In genomic region chr17:1109606-1110523, GRCh38 we compare ENCODE assay signal across 8 cellular contexts.
DNase-seq lines count a peak whose midpoint lies in the region; ATAC-seq and TF ChIP-seq lines count a peak whose summit lies in the region.

No MANE protein-coding gene starts in this region.

- H3K9me3 ChIP-seq in ES-I3 (ENCODE audit: control insufficient read depth, insufficient read depth, low read length) (no peaks in the 10 kb centered on the region), WERI-Rb-1 (ENCODE audit: severe bottlenecking) (no peaks in the 10 kb centered on the region)

- H3K27ac ChIP-seq in WERI-Rb-1, result peak overlapping the region; percentile 86

- peak overlapping the region; percentile 80 to 82 (median 81) for H3K4me3 Mint-ChIP-seq in nephron

- H3K36me3 Mint-ChIP-seq in nephron (ENCODE audit: low read depth), result no peaks in the 10 kb centered on the region

- H3K4me3 ChIP-seq in WERI-Rb-1 (ENCODE audit: low read depth, low read length) (peak overlapping the region; percentile 64), epithelial cell of proximal tubule (ENCODE audit: low read depth, low read length) (peak overlapping the region; percentile 86)

- no peaks in the 10 kb centered on the region for H3K27me3 ChIP-seq in WERI-Rb-1 (ENCODE audit: insufficient read depth, low read depth, severe bottlenecking)

- DNase-seq in WERI-Rb-1 (peak; percentile 58), epithelial cell of proximal tubule (ENCODE audit: low read depth) (no peak), putamen (ENCODE audit: low spot score) (no peak)

- peak overlapping the region; percentile 64 to 94 (median 80) for H3K27ac Mint-ChIP-seq in nephron

- no peaks in the 10 kb centered on the region for H3K9me3 Mint-ChIP-seq in nephron

- H3K36me3 ChIP-seq in ES-I3 (ENCODE audit: insufficient read depth, low read length) (no peaks in the 10 kb centered on the region), WERI-Rb-1 (no peaks in the 10 kb centered on the region)

- ATAC-seq in HG03045 (IDR thresholded peaks at IDR 0.05; ENCODE audit: unreplicated experiment) (peak; percentile 13), GM18868 (IDR thresholded peaks at IDR 0.05; ENCODE audit: unreplicated experiment) (no peak), HG03520 (IDR thresholded peaks at IDR 0.05; ENCODE audit: unreplicated experiment) (no peak)

- peak overlapping the region; percentile 79; the same call in 1 of the 2 replicates for H3K9ac ChIP-seq in ES-I3 (ENCODE audit: low read depth, low read length)

- no peaks in the 10 kb centered on the region for H3K27me3 Mint-ChIP-seq in nephron (ENCODE audit: low read depth)

- H3K4me1 ChIP-seq in ES-I3 (ENCODE audit: insufficient read depth, low read length), result peaks cover 30% of the 10 kb centered on the region; the same call in 1 of the 2 replicates

- TF ChIP-seq CTCF in WERI-Rb-1 (IDR thresholded peaks at IDR 0.05; ENCODE audit: low read depth, low read length) (0 out of 2 replicates have a peak, but pooled peaks have one; percentile 4), epithelial cell of proximal tubule (conservative IDR thresholded peaks at IDR 0.05; ENCODE audit: low read depth, low read length) (no peak), nephron (IDR thresholded peaks at IDR 0.05; ENCODE audit: unreplicated experiment in 3 of 3) (no peak)

- peaks cover 37% of the 10 kb centered on the region for H3K4me1 Mint-ChIP-seq in nephron
